In genomic region chr5:69242215-69242927, GRCh38 we compare ENCODE assay signal across 1 cellular context.
TF ChIP-seq lines count a peak whose summit lies in the region.

No MANE protein-coding gene starts in this region.

TF ChIP-seq in GM23338, 12 proteins besides CTCF, POLR2A, EP300 and RAD21 (continued from another document):
- TF ChIP-seq, protein P1, sequence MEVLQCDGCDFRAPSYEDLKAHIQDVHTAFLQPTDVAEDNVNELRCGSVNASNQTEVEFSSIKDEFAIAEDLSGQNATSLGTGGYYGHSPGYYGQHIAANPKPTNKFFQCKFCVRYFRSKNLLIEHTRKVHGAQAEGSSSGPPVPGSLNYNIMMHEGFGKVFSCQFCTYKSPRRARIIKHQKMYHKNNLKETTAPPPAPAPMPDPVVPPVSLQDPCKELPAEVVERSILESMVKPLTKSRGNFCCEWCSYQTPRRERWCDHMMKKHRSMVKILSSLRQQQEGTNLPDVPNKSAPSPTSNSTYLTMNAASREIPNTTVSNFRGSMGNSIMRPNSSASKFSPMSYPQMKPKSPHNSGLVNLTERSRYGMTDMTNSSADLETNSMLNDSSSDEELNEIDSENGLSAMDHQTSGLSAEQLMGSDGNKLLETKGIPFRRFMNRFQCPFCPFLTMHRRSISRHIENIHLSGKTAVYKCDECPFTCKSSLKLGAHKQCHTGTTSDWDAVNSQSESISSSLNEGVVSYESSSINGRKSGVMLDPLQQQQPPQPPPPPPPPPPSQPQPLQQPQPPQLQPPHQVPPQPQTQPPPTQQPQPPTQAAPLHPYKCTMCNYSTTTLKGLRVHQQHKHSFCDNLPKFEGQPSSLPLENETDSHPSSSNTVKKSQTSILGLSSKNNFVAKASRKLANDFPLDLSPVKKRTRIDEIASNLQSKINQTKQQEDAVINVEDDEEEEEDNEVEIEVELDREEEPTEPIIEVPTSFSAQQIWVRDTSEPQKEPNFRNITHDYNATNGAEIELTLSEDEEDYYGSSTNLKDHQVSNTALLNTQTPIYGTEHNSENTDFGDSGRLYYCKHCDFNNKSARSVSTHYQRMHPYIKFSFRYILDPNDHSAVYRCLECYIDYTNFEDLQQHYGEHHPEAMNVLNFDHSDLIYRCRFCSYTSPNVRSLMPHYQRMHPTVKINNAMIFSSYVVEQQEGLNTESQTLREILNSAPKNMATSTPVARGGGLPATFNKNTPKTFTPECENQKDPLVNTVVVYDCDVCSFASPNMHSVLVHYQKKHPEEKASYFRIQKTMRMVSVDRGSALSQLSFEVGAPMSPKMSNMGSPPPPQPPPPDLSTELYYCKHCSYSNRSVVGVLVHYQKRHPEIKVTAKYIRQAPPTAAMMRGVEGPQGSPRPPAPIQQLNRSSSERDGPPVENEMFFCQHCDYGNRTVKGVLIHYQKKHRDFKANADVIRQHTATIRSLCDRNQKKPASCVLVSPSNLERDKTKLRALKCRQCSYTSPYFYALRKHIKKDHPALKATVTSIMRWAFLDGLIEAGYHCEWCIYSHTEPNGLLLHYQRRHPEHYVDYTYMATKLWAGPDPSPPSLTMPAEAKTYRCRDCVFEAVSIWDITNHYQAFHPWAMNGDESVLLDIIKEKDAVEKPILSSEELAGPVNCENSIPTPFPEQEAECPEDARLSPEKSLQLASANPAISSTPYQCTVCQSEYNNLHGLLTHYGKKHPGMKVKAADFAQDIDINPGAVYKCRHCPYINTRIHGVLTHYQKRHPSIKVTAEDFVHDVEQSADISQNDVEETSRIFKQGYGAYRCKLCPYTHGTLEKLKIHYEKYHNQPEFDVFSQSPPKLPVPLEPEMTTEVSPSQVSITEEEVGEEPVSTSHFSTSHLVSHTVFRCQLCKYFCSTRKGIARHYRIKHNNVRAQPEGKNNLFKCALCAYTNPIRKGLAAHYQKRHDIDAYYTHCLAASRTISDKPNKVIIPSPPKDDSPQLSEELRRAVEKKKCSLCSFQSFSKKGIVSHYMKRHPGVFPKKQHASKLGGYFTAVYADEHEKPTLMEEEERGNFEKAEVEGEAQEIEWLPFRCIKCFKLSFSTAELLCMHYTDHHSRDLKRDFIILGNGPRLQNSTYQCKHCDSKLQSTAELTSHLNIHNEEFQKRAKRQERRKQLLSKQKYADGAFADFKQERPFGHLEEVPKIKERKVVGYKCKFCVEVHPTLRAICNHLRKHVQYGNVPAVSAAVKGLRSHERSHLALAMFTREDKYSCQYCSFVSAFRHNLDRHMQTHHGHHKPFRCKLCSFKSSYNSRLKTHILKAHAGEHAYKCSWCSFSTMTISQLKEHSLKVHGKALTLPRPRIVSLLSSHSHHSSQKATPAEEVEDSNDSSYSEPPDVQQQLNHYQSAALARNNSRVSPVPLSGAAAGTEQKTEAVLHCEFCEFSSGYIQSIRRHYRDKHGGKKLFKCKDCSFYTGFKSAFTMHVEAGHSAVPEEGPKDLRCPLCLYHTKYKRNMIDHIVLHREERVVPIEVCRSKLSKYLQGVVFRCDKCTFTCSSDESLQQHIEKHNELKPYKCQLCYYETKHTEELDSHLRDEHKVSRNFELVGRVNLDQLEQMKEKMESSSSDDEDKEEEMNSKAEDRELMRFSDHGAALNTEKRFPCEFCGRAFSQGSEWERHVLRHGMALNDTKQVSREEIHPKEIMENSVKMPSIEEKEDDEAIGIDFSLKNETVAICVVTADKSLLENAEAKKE (CRISPR knock-in tag; IDR thresholded peaks at IDR 0.05): no peak
- TF ChIP-seq EZH2 (IDR thresholded peaks at IDR 0.05; ENCODE audit: low read depth, unreplicated experiment) (no peak), JUNB (IDR thresholded peaks at IDR 0.05; ENCODE audit: unreplicated experiment) (no peak), CREB1 (CRISPR knock-in tag; IDR thresholded peaks at IDR 0.05; ENCODE audit: low read depth) (no peak), STAT1 (IDR thresholded peaks at IDR 0.05; ENCODE audit: unreplicated experiment) (no peak), ZNF114 (CRISPR knock-in tag; IDR thresholded peaks at IDR 0.05) (no peak)
